14 cellular contexts compared by ENCODE assay signal in the genomic region with DNA sequence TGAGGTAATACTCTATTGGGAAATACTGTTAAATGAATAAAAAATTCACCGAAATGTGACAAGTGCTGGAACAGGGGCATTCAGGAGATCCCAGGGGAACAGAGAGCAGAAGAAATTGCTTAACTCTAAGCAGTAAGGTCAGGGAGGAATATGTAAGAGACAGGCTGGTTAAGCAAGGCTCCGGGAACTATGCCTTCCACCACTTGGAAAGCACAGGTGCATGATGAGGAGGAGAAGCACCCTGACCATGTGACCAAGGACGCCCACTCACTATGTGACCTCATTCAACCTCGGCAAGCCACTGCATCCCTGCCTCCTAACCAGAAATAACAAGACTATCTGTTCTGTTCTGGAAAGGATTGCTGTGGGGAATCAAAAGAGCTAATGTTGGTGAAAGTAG.
DNase-seq lines count a peak whose midpoint lies in the region; ATAC-seq and TF ChIP-seq lines count a peak whose summit lies in the region.
"Had no signal": no experiment of that assay in that cellular context is flagged by ENCODE, and none has a peak within 500 bp of the region (broad histone marks: within the 10 kb centered on the region; RNA-seq: fewer than 3 reads in every experiment).

No MANE protein-coding gene starts in this region.

- no peak overlapping the region for H3K4me3 ChIP-seq in thoracic aorta
- H3K4me3 ChIP-seq: coronary artery had no signal

- no peak overlapping the region for H3K27ac ChIP-seq in thoracic aorta
- H3K27ac ChIP-seq: coronary artery had no signal

- H3K27me3 Mint-ChIP-seq in MCF 10A (ENCODE audit: insufficient read depth, unreplicated experiment): peaks cover 10% of the 10 kb centered on the region
- H3K27me3 Mint-ChIP-seq: activated naive CD8-positive, alpha-beta T cell had no signal

- peak; percentile 7 for DNase-seq in activated T-cell treated with anti-CD3 and anti-CD28 coated beads for 24 hours (ENCODE audit: low read depth)
- no peak for DNase-seq in activated T-cell treated with anti-CD3 and anti-CD28 coated beads, Interleukin-2, amount 50 U/mL, for 1 hour
- peak; percentile 52 for DNase-seq in MCF 10A (ENCODE audit: unreplicated experiment)
- DNase-seq in iPS-NIHi7 (ENCODE audit: extremely low spot score): peak; percentile 24
- DNase-seq in thoracic aorta (ENCODE audit: low spot score): no peak
- no peak for DNase-seq in NCI-H1694 treated with DMSO at 0.1 percent for 48 hours (lab: John Stamatoyannopoulos, UW)
- DNase-seq: DMS79 treated with DMSO at 0.1 percent for 48 hours, HFFc6, NCI-H774 had no signal

- H3K27ac Mint-ChIP-seq in MCF 10A (ENCODE audit: low read depth, unreplicated experiment): no peak overlapping the region
- H3K27ac Mint-ChIP-seq: activated naive CD8-positive, alpha-beta T cell; HFFc6 had no signal

- no peak overlapping the region for H3K4me3 Mint-ChIP-seq in MCF 10A (ENCODE audit: unreplicated experiment)
- H3K4me3 Mint-ChIP-seq: activated naive CD8-positive, alpha-beta T cell; HFFc6; neural crest cell had no signal

- peaks cover 0 to 8% of the 10 kb centered on the region in 2 donors for H3K4me1 ChIP-seq in thoracic aorta (ENCODE audit: control insufficient read depth in 1 of 2, low read depth in 2 of 2)

- H3K36me3 ChIP-seq in thoracic aorta: no peaks in the 10 kb centered on the region

- TF ChIP-seq CTCF in MCF 10A (IDR thresholded peaks at IDR 0.05; ENCODE audit: unreplicated experiment) (no peak), thoracic aorta (IDR thresholded peaks at IDR 0.05) (no peak)

- no TSS peak for BruUV-seq in MCF 10A (replicated peaks; lab: Mats Ljungman, UMichigan)

- CTCF ChIA-PET in MCF 10A (lab: Yijun Ruan, JAX): interaction anchor here (0.6 kb wide), 1 partner anchor 291 kb away, joined by 4 read pairs; no protein-coding TSS in a partner anchor

- H3K36me3 Mint-ChIP-seq in MCF 10A (ENCODE audit: insufficient read depth, unreplicated experiment): no peaks in the 10 kb centered on the region

- peaks cover 15% of the 10 kb centered on the region for H3K4me1 Mint-ChIP-seq in MCF 10A (ENCODE audit: insufficient read depth, unreplicated experiment)

- no peaks in the 10 kb centered on the region for H3K9me3 ChIP-seq in thoracic aorta

- POLR2A ChIA-PET in MCF 10A (lab: Yijun Ruan, JAX): no interaction called here

- no peaks in the 10 kb centered on the region for H3K27me3 ChIP-seq in thoracic aorta (replicated peaks; ENCODE audit: insufficient read depth)

- no peaks in the 10 kb centered on the region for H3K9me3 Mint-ChIP-seq in MCF 10A (ENCODE audit: unreplicated experiment)
- H3K9me3 Mint-ChIP-seq: neural crest cell had no signal

- peak; percentile 49 for ATAC-seq in thoracic aorta (ENCODE audit: insufficient number of reproducible peaks, low FRiP score, low read depth)
- no peak for ATAC-seq in HG02885 (IDR thresholded peaks at IDR 0.05; ENCODE audit: poor library complexity, unreplicated experiment)
- no peak for ATAC-seq in HG03039 (IDR thresholded peaks at IDR 0.05; ENCODE audit: unreplicated experiment)

- intact Hi-C loops in MCF 10A (cut with micrococcal nuclease): loop anchor here (10.0 kb wide), 1 partner anchor 505 kb away; no protein-coding TSS in a partner anchor

Comparison
In these comparisons a context has a peak if more than half of its experiments do, and no peak if none do; other contexts are left out.
1. DNase-seq: peak in activated T-cell treated with anti-CD3 and anti-CD28 coated beads for 24 hours (single experiment), MCF 10A (single experiment) and iPS-NIHi7 (single experiment); none in activated T-cell treated with anti-CD3 and anti-CD28 coated beads, Interleukin-2, amount 50 U/mL, for 1 hour (single experiment), thoracic aorta (single experiment) and NCI-H1694 treated with DMSO at 0.1 percent for 48 hours (single experiment).